Comparison of ENCODE assay signal across 15 cellular contexts in genomic region chr6:16361861-16362260, GRCh38.
DNase-seq lines count a peak whose midpoint lies in the region; ATAC-seq, FAIRE-seq and TF ChIP-seq lines count a peak whose summit lies in the region.
"Had no signal": no experiment of that assay in that cellular context is flagged by ENCODE, and none has a peak within 500 bp of the region (broad histone marks: within the 10 kb centered on the region; RNA-seq: fewer than 3 reads in every experiment).

No MANE protein-coding gene starts in this region.

- ATAC-seq in K562 (peak; percentile 38; the same call in 2 of the 3 replicates), pancreas (no peak), GM21423 (IDR thresholded peaks at IDR 0.05; ENCODE audit: unreplicated experiment) (no peak)
- ATAC-seq: A549 had no signal

- no peaks in the 10 kb centered on the region for H3K79me2 ChIP-seq in K562 (ENCODE audit: control insufficient read depth, insufficient read depth, low read length)

- DNase-seq in K562 (ENCODE audit: extremely low read depth in 1 of 4, low spot score in 3 of 4) (no peak), fibroblast of villous mesenchyme (ENCODE audit: low read depth) (peak; percentile 53), vagina (ENCODE audit: extremely low spot score in 2 of 2) (no peak), pancreas (no peak), NCI-H1417 (lab: John Stamatoyannopoulos, UW) (no peak)
- DNase-seq: CD8-positive, alpha-beta memory T cell; DMS53; GF-D8; HCEC 1CT; HFFc6; IMR-90 had no signal

- no peak for TF ChIP-seq EP300 in K562 (IDR thresholded peaks at IDR 0.05; ENCODE audit: low read length)

- peaks cover 56% of the 10 kb centered on the region in 2 experiments for H3K27me3 ChIP-seq in K562 (ENCODE audit: control insufficient read depth in 2 of 2, insufficient read depth in 2 of 2, low read length in 2 of 2)
- H3K27me3 ChIP-seq in vagina: no peaks in the 10 kb centered on the region
- no peaks in the 10 kb centered on the region for H3K27me3 ChIP-seq in pancreas
- H3K27me3 ChIP-seq: BLaER1 had no signal

- H3K36me3 ChIP-seq in K562 (ENCODE audit: control insufficient read depth, insufficient read depth, low read length) (no peaks in the 10 kb centered on the region), vagina (no peaks in the 10 kb centered on the region), pancreas (no peaks in the 10 kb centered on the region)
- H3K36me3 ChIP-seq: BLaER1 had no signal

- no peaks in the 10 kb centered on the region for H3K9me1 ChIP-seq in K562 (ENCODE audit: control insufficient read depth, insufficient read depth, low read length)

- no peak for TF ChIP-seq CTCF in K562 (IDR thresholded peaks at IDR 0.05 in 2 of 3, conservative IDR thresholded peaks at IDR 0.05 in 1 of 3; ENCODE audit: insufficient read depth in 2 of 3, low read depth in 1 of 3, low read length in 3 of 3)
- TF ChIP-seq CTCF in fibroblast of villous mesenchyme (IDR thresholded peaks at IDR 0.05; ENCODE audit: insufficient read depth, low read depth, low read length): no peak
- TF ChIP-seq CTCF in vagina (IDR thresholded peaks at IDR 0.05): no peak
- TF ChIP-seq CTCF in pancreas (IDR thresholded peaks at IDR 0.05): no peak

- no peak overlapping the region for H3K4me3 ChIP-seq in K562
- H3K4me3 ChIP-seq in fibroblast of villous mesenchyme (ENCODE audit: low read depth, low read length): no peak overlapping the region
- H3K4me3 ChIP-seq in skin epidermis: no peak overlapping the region
- no peak overlapping the region for H3K4me3 ChIP-seq in vagina
- H3K4me3 ChIP-seq in pancreas: no peak overlapping the region
- H3K4me3 ChIP-seq: A549, BLaER1 had no signal

- no peak overlapping the region for H2AFZ ChIP-seq in K562 (ENCODE audit: low read depth, low read length)

- in situ Hi-C loops in K562 (cut with MboI): no loop called here

- no peak overlapping the region for H3K4me2 ChIP-seq in K562 (ENCODE audit: insufficient read depth, low read length)
- H3K4me2 ChIP-seq: A549, BLaER1 had no signal

- POLR2A ChIA-PET in K562 (lab: Yijun Ruan, JAX): interaction anchor here (1.0 to 1.1 kb wide), 2 partner anchors 10 to 13 kb away, joined by 3 to 6 read pairs; no protein-coding TSS in a partner anchor

- WGBS in K562 (ENCODE audit: insufficient coverage, low coverage, missing lambda C conversion rate): under 1% methylated on average over 8 of the region's 8 CpGs
- 79 to 89% methylated on average over 8 of the region's 8 CpGs for WGBS in pancreas, 2 donors

- intact Hi-C loops in K562 (cut with micrococcal nuclease) (no loop called here), vagina (cut with DNase I) (no loop called here), pancreas (cut with DNase I) (no loop called here)

- H3K27ac ChIP-seq in K562 (ENCODE audit: extremely low read depth, low read depth, low read length) (no peak overlapping the region), skin epidermis (peak overlapping the region in 12 of 21 experiments; percentile 5 to 78 (median 44)), vagina (peak overlapping the region; percentile 53), pancreas (no peak overlapping the region)
- H3K27ac ChIP-seq: A549, BLaER1 had no signal

- H3K9ac ChIP-seq in K562 (ENCODE audit: insufficient read depth in 1 of 2, low read depth in 2 of 2, low read length in 2 of 2): no peak overlapping the region
- H3K9ac ChIP-seq: BLaER1 had no signal

- H3K4me1 ChIP-seq in K562 (replicated peaks in 1 of 2; ENCODE audit: control insufficient read depth in 2 of 2, insufficient read depth in 2 of 2, low read length in 2 of 2) (peaks cover 0 to 7% of the 10 kb centered on the region in 2 experiments; a peak in 1 of 5 replicates), vagina (peaks cover 18% of the 10 kb centered on the region), pancreas (peaks cover 0 to 1% (median 0%) of the 10 kb centered on the region in 3 donors)
- H3K4me1 ChIP-seq: BLaER1 had no signal

- no peaks in the 10 kb centered on the region for H4K20me1 ChIP-seq in K562 (replicated peaks; ENCODE audit: control insufficient read depth, insufficient read depth, low read length)
- H4K20me1 ChIP-seq: BLaER1 had no signal

- BruUV-seq in K562 (replicated peaks; lab: Mats Ljungman, UMichigan): no TSS peak

- TF ChIP-seq POLR2A in K562 (conservative IDR thresholded peaks at IDR 0.05) (no peak), vagina (IDR thresholded peaks at IDR 0.05) (no peak)

- CTCF ChIA-PET in K562 (lab: Yijun Ruan, JAX; ENCODE audit: low intra/inter-chr PET ratio): no interaction called here

- no peak for TF ChIP-seq RAD21 in K562 (CRISPR knock-in tag; conservative IDR thresholded peaks at IDR 0.05 in 1 of 2, IDR thresholded peaks at IDR 0.05 in 1 of 2)

- H3K9me3 ChIP-seq in K562 (replicated peaks; ENCODE audit: control insufficient read depth, insufficient read depth, low read depth, low read length) (no peaks in the 10 kb centered on the region), vagina (no peaks in the 10 kb centered on the region), pancreas (no peaks in the 10 kb centered on the region)
- H3K9me3 ChIP-seq: A549, BLaER1 had no signal

- no peak for FAIRE-seq in K562 (lab: Jason Lieb, UNC)
- FAIRE-seq in pancreas (lab: Jason Lieb, UNC): no peak
- FAIRE-seq: A549 had no signal

TF ChIP-seq in K562, 482 proteins besides CTCF, POLR2A, EP300 and RAD21:
- TF ChIP-seq ZNF23 (CRISPR knock-in tag; IDR thresholded peaks at IDR 0.05) (no peak), DNMT1 (IDR thresholded peaks at IDR 0.05) (no peak), SIX5 (IDR thresholded peaks at IDR 0.05; ENCODE audit: borderline replicate concordance in 1 of 2, insufficient read depth in 1 of 2, low read depth in 1 of 2, low read length in 2 of 2) (no peak), CBX8 (IDR thresholded peaks at IDR 0.05; ENCODE audit: borderline replicate concordance, extremely low read depth, low read depth, low read length, poor library complexity, severe bottlenecking) (peak; percentile 75), ZNF212 (CRISPR knock-in tag; IDR thresholded peaks at IDR 0.05) (no peak)

Comparison
In these comparisons a context has a peak if more than half of its experiments do, and no peak if none do; other contexts are left out.
1. H3K27ac ChIP-seq: peak in skin epidermis (12 of 21) and vagina (single experiment); none in K562 (single experiment) and pancreas (0 of 4).